8 cellular contexts compared by ENCODE assay signal in the genomic region with DNA sequence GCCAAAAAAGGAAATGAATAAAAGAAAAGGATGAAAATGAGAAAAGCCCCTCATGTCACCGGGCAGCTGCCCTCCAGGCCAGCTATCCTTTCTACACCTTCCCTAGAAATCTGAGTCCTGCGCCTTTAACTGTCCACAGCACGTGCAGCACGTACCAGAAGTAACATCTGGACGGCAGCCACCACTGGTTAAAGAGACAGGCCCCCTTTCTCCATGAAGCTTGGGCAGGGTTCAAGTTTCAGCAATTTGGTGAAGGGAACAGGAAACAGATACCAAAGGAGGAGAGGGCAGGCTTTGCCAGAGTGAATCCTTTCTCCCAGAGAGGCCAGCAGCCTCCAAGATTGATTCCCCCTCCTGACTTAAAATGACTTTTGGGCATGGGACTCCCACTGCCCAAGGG. TPM values are rescaled to one million over a fixed set of nuclear protein-coding genes. Genes with fewer than 3 reads are reported as not detected.
DNase-seq lines count a peak whose midpoint lies in the region; ATAC-seq and TF ChIP-seq lines count a peak whose summit lies in the region.

No MANE protein-coding gene starts in this region.

- no peaks in the 10 kb centered on the region for H3K9me3 ChIP-seq in Peyer's patch

- peaks cover 2% of the 10 kb centered on the region for H3K4me1 Mint-ChIP-seq in activated T-helper 17 cell treated with anti-CD3 and anti-CD28 coated beads, Interleukin-2, amount 50 U/mL, for 72 hours

- H3K27ac Mint-ChIP-seq in activated T-helper 17 cell treated with anti-CD3 and anti-CD28 coated beads, Interleukin-2, amount 50 U/mL, for 72 hours: no peak overlapping the region

- peaks cover 0 to 56% (median under 1%) of the 10 kb centered on the region in 4 donors for H3K4me1 ChIP-seq in Peyer's patch

- H3K36me3 ChIP-seq in Peyer's patch: no peaks in the 10 kb centered on the region

- H3K4me3 Mint-ChIP-seq in activated T-helper 17 cell treated with anti-CD3 and anti-CD28 coated beads, Interleukin-2, amount 50 U/mL, for 72 hours: no peak overlapping the region

- no peak for TF ChIP-seq CTCF in Peyer's patch (IDR thresholded peaks at IDR 0.05)
- no peak for TF ChIP-seq CTCF in coronary artery (IDR thresholded peaks at IDR 0.05)

- peaks cover 1% of the 10 kb centered on the region for H3K36me3 Mint-ChIP-seq in activated T-helper 17 cell treated with anti-CD3 and anti-CD28 coated beads, Interleukin-2, amount 50 U/mL, for 72 hours (ENCODE audit: low read depth)

- H3K27ac ChIP-seq in Peyer's patch (peak overlapping the region in 1 of 4 donors; percentile 74), coronary artery (no peak overlapping the region)

- no peaks in the 10 kb centered on the region for H3K9me3 Mint-ChIP-seq in activated T-helper 17 cell treated with anti-CD3 and anti-CD28 coated beads, Interleukin-2, amount 50 U/mL, for 72 hours

- no peak overlapping the region for H3K4me3 ChIP-seq in Peyer's patch
- no peak overlapping the region for H3K4me3 ChIP-seq in coronary artery

- no peaks in the 10 kb centered on the region for H3K27me3 Mint-ChIP-seq in activated T-helper 17 cell treated with anti-CD3 and anti-CD28 coated beads, Interleukin-2, amount 50 U/mL, for 72 hours

- TF ChIP-seq POLR2A in Peyer's patch (IDR thresholded peaks at IDR 0.05): no peak

- DNase-seq in NCI-H2107 treated with DMSO at 0.1 percent for 48 hours (lab: John Stamatoyannopoulos, UW; ENCODE audit: unreplicated experiment): peak; percentile 29
- DNase-seq in NCI-H2107 (lab: John Stamatoyannopoulos, UW): no peak
- peak; percentile 35 to 84 (median 70) for DNase-seq in Peyer's patch
- DNase-seq in fibroblast of peridontal ligament (ENCODE audit: extremely low read depth): peak; percentile 57
- DNase-seq in sciatic nerve (ENCODE audit: low spot score): peak; percentile 84
- no peak for DNase-seq in coronary artery (ENCODE audit: low spot score)

- H3K27me3 ChIP-seq in Peyer's patch: no peaks in the 10 kb centered on the region

- intact Hi-C loops in sciatic nerve (cut with DNase I): no loop called here

- peak; percentile 37 for ATAC-seq in sciatic nerve
- no peak for ATAC-seq in activated T-helper 17 cell treated with anti-CD3 and anti-CD28 coated beads, Interleukin-2, amount 50 U/mL, for 72 hours (replicated peaks)
- ATAC-seq in GM21619 (IDR thresholded peaks at IDR 0.05; ENCODE audit: unreplicated experiment): no peak

RNA-seq across cellular contexts. Expression of a gene that starts 3.6 kb away (rescaled TPM):
- total RNA-seq in Peyer's patch (100 to 1,000 TPM in 3 of 4 donors, 10 to 100 TPM in 1; 80.9 to 400 (median 278) TPM), sciatic nerve (27.0 TPM)
- total RNA-seq in activated T-helper 17 cell treated with anti-CD3 and anti-CD28 coated beads, Interleukin-2, amount 50 U/mL, for 72 hours: 10 to 100 TPM; 15.6 to 32.2 TPM

RNA-seq across cellular contexts. Expression of a gene that starts 4.7 kb away (rescaled TPM):
- 10 to 100 TPM; 23.9 to 75.2 (median 47.0) TPM for total RNA-seq in Peyer's patch
- 60.7 TPM for total RNA-seq in sciatic nerve
- total RNA-seq in activated T-helper 17 cell treated with anti-CD3 and anti-CD28 coated beads, Interleukin-2, amount 50 U/mL, for 72 hours: 10 to 100 TPM; 18.1 to 36.1 TPM

RNA-seq across cellular contexts. Expression of a gene that starts 50.4 kb away (rescaled TPM):
- total RNA-seq in Peyer's patch (100 to 1,000 TPM in 1 of 4 donors, 10 to 100 TPM in 3; 54.5 to 101 (median 94.9) TPM), sciatic nerve (68.6 TPM)
- total RNA-seq in activated T-helper 17 cell treated with anti-CD3 and anti-CD28 coated beads, Interleukin-2, amount 50 U/mL, for 72 hours: 10 to 100 TPM; 46.5 to 70.1 TPM

Comparison
In these comparisons a context has a peak if more than half of its experiments do, and no peak if none do; other contexts are left out.
1. DNase-seq: peak in NCI-H2107 treated with DMSO at 0.1 percent for 48 hours (single experiment), Peyer's patch (3 of 3), fibroblast of peridontal ligament (single experiment) and sciatic nerve (single experiment); none in NCI-H2107 (single experiment) and coronary artery (single experiment).